ENCODE assay signal across 8 cellular contexts in genomic region chr15:83871808-83872559, GRCh38.
DNase-seq lines count a peak whose midpoint lies in the region; ATAC-seq and TF ChIP-seq lines count a peak whose summit lies in the region.

No MANE protein-coding gene starts in this region.

- H3K4me3 ChIP-seq in GM12864 (ENCODE audit: low read depth, low read length), result no peak overlapping the region
- no peak overlapping the region for H3K4me3 ChIP-seq in adipocyte (ENCODE audit: low read length)
- no peak overlapping the region for H3K4me3 ChIP-seq in mesendoderm (ENCODE audit: low read length)
- H3K4me3 ChIP-seq in WERI-Rb-1 (ENCODE audit: low read depth, low read length), result no peak overlapping the region
- no peak overlapping the region for H3K4me3 ChIP-seq in colonic mucosa

- no peak overlapping the region for H2AK5ac ChIP-seq in mesendoderm (ENCODE audit: low read length)

- TF ChIP-seq CTCF in GM12864 (IDR thresholded peaks at IDR 0.05; ENCODE audit: low read depth, low read length, missing control alignments) (no peak), WERI-Rb-1 (IDR thresholded peaks at IDR 0.05; ENCODE audit: low read depth, low read length) (no peak), colonic mucosa (IDR thresholded peaks at IDR 0.05) (no peak)

- H4K8ac ChIP-seq in mesendoderm (ENCODE audit: low read depth, low read length), result no peak overlapping the region

- H3K56ac ChIP-seq in mesendoderm (ENCODE audit: low read length), result no peak overlapping the region

- H3K9me3 ChIP-seq in adipocyte (ENCODE audit: control insufficient read depth, low read length) (no peaks in the 10 kb centered on the region), WERI-Rb-1 (ENCODE audit: severe bottlenecking) (no peaks in the 10 kb centered on the region), colonic mucosa (no peaks in the 10 kb centered on the region)

- no peak overlapping the region for H3K23ac ChIP-seq in mesendoderm (ENCODE audit: low read length)

- no peaks in the 10 kb centered on the region for H3K79me2 ChIP-seq in mesendoderm (ENCODE audit: control insufficient read depth, insufficient read depth, low read length)

- H3K27ac ChIP-seq in mesendoderm (ENCODE audit: low read depth, low read length) (no peak overlapping the region), WERI-Rb-1 (no peak overlapping the region), colonic mucosa (no peak overlapping the region)

- peak; percentile 88 for ATAC-seq in HG02588 (IDR thresholded peaks at IDR 0.05; ENCODE audit: unreplicated experiment)

- no CpG with 5 or more reads among the region's 7 CpGs for WGBS in mesendoderm (ENCODE audit: extremely low coverage, insufficient coverage, low lambda C conversion rate)

- H3K36me3 ChIP-seq in adipocyte (ENCODE audit: control insufficient read depth, insufficient read depth, low read length, severe bottlenecking) (no peaks in the 10 kb centered on the region), mesendoderm (ENCODE audit: control insufficient read depth, insufficient read depth, low read length) (no peaks in the 10 kb centered on the region), WERI-Rb-1 (no peaks in the 10 kb centered on the region), colonic mucosa (no peaks in the 10 kb centered on the region)

- H3K79me1 ChIP-seq in mesendoderm (ENCODE audit: low read length), result no peaks in the 10 kb centered on the region

- H3K4me2 ChIP-seq in mesendoderm (ENCODE audit: low read length), result no peak overlapping the region

- H4K5ac ChIP-seq in mesendoderm (ENCODE audit: low read length), result no peak overlapping the region

- intact Hi-C loops in colonic mucosa (cut with DNase I), result no loop called here

- H3K4ac ChIP-seq in mesendoderm (ENCODE audit: low read depth, low read length), result no peak overlapping the region

- H3K9ac ChIP-seq in adipocyte (ENCODE audit: low read length), result no peak overlapping the region
- no peak overlapping the region for H3K9ac ChIP-seq in mesendoderm (ENCODE audit: low read length)
- no peak overlapping the region for H3K9ac ChIP-seq in colonic mucosa (ENCODE audit: low read depth in 2 of 2, low read length in 2 of 2)

- no peak overlapping the region for H2BK120ac ChIP-seq in mesendoderm (ENCODE audit: low read depth, low read length)

- no peak overlapping the region for H3K18ac ChIP-seq in mesendoderm (ENCODE audit: low read length)

- DNase-seq in GM12864 (ENCODE audit: low read depth) (peak; percentile 26), adipocyte (ENCODE audit: low read depth) (peak; percentile 65), mesendoderm (peak; percentile 18), WERI-Rb-1 (no peak), DMS 273 (lab: John Stamatoyannopoulos, UW; ENCODE audit: unreplicated experiment) (no peak), NCI-H446 (lab: John Stamatoyannopoulos, UW) (no peak), colonic mucosa (no peak)

- no peaks in the 10 kb centered on the region for H3K27me3 ChIP-seq in adipocyte (replicated peaks; ENCODE audit: control insufficient read depth, insufficient read depth, low read length)
- no peaks in the 10 kb centered on the region for H3K27me3 ChIP-seq in mesendoderm (ENCODE audit: insufficient read depth, low read length, poor library complexity)
- H3K27me3 ChIP-seq in WERI-Rb-1 (ENCODE audit: insufficient read depth, low read depth, severe bottlenecking), result no peaks in the 10 kb centered on the region
- no peaks in the 10 kb centered on the region for H3K27me3 ChIP-seq in colonic mucosa

- no peak overlapping the region for H2BK15ac ChIP-seq in mesendoderm (replicated peaks; ENCODE audit: low read depth)

- no peak overlapping the region for H2BK5ac ChIP-seq in mesendoderm (ENCODE audit: low read length)

- peaks cover 8% of the 10 kb centered on the region for H3K4me1 ChIP-seq in adipocyte (ENCODE audit: control insufficient read depth, insufficient read depth, low read length)
- H3K4me1 ChIP-seq in mesendoderm (ENCODE audit: control insufficient read depth, low read depth, low read length), result no peaks in the 10 kb centered on the region
- H3K4me1 ChIP-seq in colonic mucosa, result no peaks in the 10 kb centered on the region

Comparison
In these comparisons a context has a peak if more than half of its experiments do, and no peak if none do; other contexts are left out.
1. DNase-seq: peak in GM12864 (single experiment), adipocyte (single experiment) and mesendoderm (single experiment); none in WERI-Rb-1 (single experiment), DMS 273 (single experiment), NCI-H446 (0 of 2) and colonic mucosa (single experiment).